Comparison of ENCODE assay signal across 18 cellular contexts in the genomic region with DNA sequence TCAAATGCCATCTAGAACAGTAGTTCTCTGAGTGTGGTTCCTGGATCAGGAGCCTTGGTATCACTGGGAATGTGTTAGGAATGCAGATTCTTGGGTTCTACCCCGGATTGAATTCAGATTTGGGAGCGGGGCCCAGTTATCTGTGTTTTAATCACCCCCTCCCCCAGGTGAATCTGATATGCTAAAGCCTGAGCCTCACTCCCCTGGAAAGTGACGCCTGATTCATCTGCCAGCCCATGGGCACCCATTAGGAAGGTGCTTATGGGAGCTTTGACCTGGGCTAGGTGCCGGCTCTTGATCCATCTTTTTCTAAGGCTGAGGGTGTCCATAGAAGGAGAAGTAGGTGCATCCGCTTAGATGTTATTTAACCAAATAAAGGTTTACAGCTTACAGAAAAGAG.
DNase-seq lines count a peak whose midpoint lies in the region; TF ChIP-seq lines count a peak whose summit lies in the region.
"Had no signal": no experiment of that assay in that cellular context is flagged by ENCODE, and none has a peak within 500 bp of the region (broad histone marks: within the 10 kb centered on the region; RNA-seq: fewer than 3 reads in every experiment).

No MANE protein-coding gene starts in this region.

- no peak for TF ChIP-seq EP300 in esophagus muscularis mucosa (IDR thresholded peaks at IDR 0.05)

- WGBS in esophagus muscularis mucosa = 96% methylated on average over 5 of the region's 5 CpGs

- TF ChIP-seq CTCF in C4-2B (conservative IDR thresholded peaks at IDR 0.05) = no peak
- no peak for TF ChIP-seq CTCF in esophagus muscularis mucosa (IDR thresholded peaks at IDR 0.05)

- H3K4me3 ChIP-seq in SK-N-MC (no peak overlapping the region), esophagus muscularis mucosa (no peak overlapping the region), mucosa of rectum (ENCODE audit: low read length in 2 of 2) (peak overlapping the region in 1 of 2 donors; percentile 24)
- H3K4me3 ChIP-seq: A549, GM12878, GM23248, HAP-1 had no signal

- H3K27ac ChIP-seq in C4-2B (peak overlapping the region; percentile 82), SK-N-MC (peak overlapping the region; percentile 45; the same call in 1 of the 2 replicates), esophagus muscularis mucosa (replicated peaks in 1 of 4) (no peak overlapping the region), mucosa of rectum (ENCODE audit: low read depth in 2 of 2, low read length in 2 of 2) (peak overlapping the region; percentile 32 to 60), substantia nigra (ENCODE audit: low read depth, low read length, poor library complexity, severe bottlenecking) (no peak overlapping the region)
- H3K27ac ChIP-seq: 22Rv1, A549, GM23248 had no signal

- no peaks in the 10 kb centered on the region for H3K9me3 ChIP-seq in SK-N-MC (ENCODE audit: low read depth, low read length)
- no peaks in the 10 kb centered on the region for H3K9me3 ChIP-seq in esophagus muscularis mucosa
- H3K9me3 ChIP-seq in mucosa of rectum (ENCODE audit: control insufficient read depth in 2 of 2, low read length in 2 of 2) = no peaks in the 10 kb centered on the region
- H3K9me3 ChIP-seq: A549, HAP-1 had no signal

- H3K9ac ChIP-seq in SK-N-MC (ENCODE audit: insufficient read length) (no peak overlapping the region), mucosa of rectum (ENCODE audit: low read depth in 1 of 2, low read length in 2 of 2) (no peak overlapping the region)
- H3K9ac ChIP-seq: GM23248 had no signal

- DNase-seq in SK-N-MC (ENCODE audit: low read depth, low spot score) = no peak
- DNase-seq in esophagus muscularis mucosa (ENCODE audit: extremely low spot score) = peak; percentile 53
- no peak for DNase-seq in UCSD-AML1 (lab: John Stamatoyannopoulos, UW; ENCODE audit: unreplicated experiment)
- no peak for DNase-seq in substantia nigra (lab: John Stamatoyannopoulos, UW)
- DNase-seq in activated effector memory CD4-positive, alpha-beta T cell treated with anti-CD3 and anti-CD28 coated beads, Interleukin-2, amount 50 U/mL, for 16 hours = no peak
- no peak for DNase-seq in SIG-M5 treated with dmso at 0.1 percent for 504 hours (lab: John Stamatoyannopoulos, UW; ENCODE audit: unreplicated experiment)
- DNase-seq: AML-193; CD4-positive, alpha-beta memory T cell; DND-41; EL; GM23248; IMR-90 had no signal

- no peaks in the 10 kb centered on the region for H3K36me3 ChIP-seq in SK-N-MC (ENCODE audit: insufficient read depth, low read length)
- H3K36me3 ChIP-seq in esophagus muscularis mucosa = no peaks in the 10 kb centered on the region
- peaks cover 0 to 4% of the 10 kb centered on the region in 2 donors for H3K36me3 ChIP-seq in mucosa of rectum (ENCODE audit: control insufficient read depth in 2 of 2, insufficient read depth in 2 of 2, low read length in 2 of 2)
- H3K36me3 ChIP-seq: HAP-1 had no signal

- H3K4me1 ChIP-seq in esophagus muscularis mucosa = peaks cover 0 to 30% (median 23%) of the 10 kb centered on the region in 4 donors
- H3K4me1 ChIP-seq in mucosa of rectum (ENCODE audit: control insufficient read depth in 2 of 2, insufficient read depth in 2 of 2, low read length in 2 of 2) = peaks cover 19 to 39% of the 10 kb centered on the region in 2 donors
- H3K4me1 ChIP-seq: HAP-1 had no signal

- intact Hi-C loops in esophagus muscularis mucosa (cut with DNase I) = no loop called here

- H3K27me3 ChIP-seq in esophagus muscularis mucosa (no peaks in the 10 kb centered on the region), mucosa of rectum (ENCODE audit: control insufficient read depth in 2 of 2, insufficient read depth in 2 of 2, low read length in 2 of 2) (no peaks in the 10 kb centered on the region)

- TF ChIP-seq POLR2A in esophagus muscularis mucosa (IDR thresholded peaks at IDR 0.05; ENCODE audit: low read depth) = no peak

Comparison
In these comparisons a context has a peak if more than half of its experiments do, and no peak if none do; other contexts are left out.
1. H3K27ac ChIP-seq: peak in C4-2B (single experiment), SK-N-MC (single experiment) and mucosa of rectum (2 of 2); none in esophagus muscularis mucosa (0 of 4) and substantia nigra (single experiment).